29 cellular contexts compared by ENCODE assay signal in genomic region chr9:89880721-89881120, GRCh38.
DNase-seq lines count a peak whose midpoint lies in the region; ATAC-seq, FAIRE-seq and TF ChIP-seq lines count a peak whose summit lies in the region.
"Had no signal": no experiment of that assay in that cellular context is flagged by ENCODE, and none has a peak within 500 bp of the region (broad histone marks: within the 10 kb centered on the region; RNA-seq: fewer than 3 reads in every experiment).

No MANE protein-coding gene starts in this region.

- ATAC-seq in heart left ventricle (no peak), GM18909 (IDR thresholded peaks at IDR 0.05; ENCODE audit: poor library complexity, unreplicated experiment) (no peak)
- ATAC-seq: activated naive CD8-positive, alpha-beta T cell treated with anti-CD3 and anti-CD28 coated beads, Interleukin-2, amount 50 U/mL, for 24 hours; activated T-cell treated with anti-CD3 and anti-CD28 coated beads, Interleukin-2, amount 50 U/mL, for 4 hours; esophagus mucosa; SK-N-SH treated with all-trans-retinoic acid at 6 μM for 48 hours had no signal

- no peak overlapping the region for H2AFZ ChIP-seq in mesenchymal stem cell (ENCODE audit: low read depth, low read length)
- H2AFZ ChIP-seq: parathyroid adenoma had no signal

- H3K9me3 ChIP-seq in right atrium auricular region (no peaks in the 10 kb centered on the region), heart left ventricle (no peaks in the 10 kb centered on the region), mesenchymal stem cell (ENCODE audit: control insufficient read depth, low read length) (no peaks in the 10 kb centered on the region)
- H3K9me3 ChIP-seq: BE2C had no signal

- no peaks in the 10 kb centered on the region for H3K27me3 ChIP-seq in right atrium auricular region
- H3K27me3 ChIP-seq in heart left ventricle = no peaks in the 10 kb centered on the region
- H3K27me3 ChIP-seq in mesenchymal stem cell (ENCODE audit: control insufficient read depth in 1 of 2, insufficient read depth in 1 of 2, low read length in 2 of 2) = peaks cover 0 to 5% of the 10 kb centered on the region in 2 experiments
- H3K27me3 ChIP-seq: BE2C had no signal

- no peak overlapping the region for H3K4me2 ChIP-seq in mesenchymal stem cell (ENCODE audit: low read length, poor library complexity, severe bottlenecking)

- H3K4me1 Mint-ChIP-seq in type B pancreatic cell (ENCODE audit: unreplicated experiment) = peaks cover under 1% of the 10 kb centered on the region
- H3K4me1 Mint-ChIP-seq: activated naive CD8-positive, alpha-beta T cell treated with anti-CD3 and anti-CD28 coated beads, Interleukin-2, amount 50 U/mL, for 24 hours; neural crest cell had no signal

- no peaks in the 10 kb centered on the region for H3K27me3 Mint-ChIP-seq in type B pancreatic cell
- H3K27me3 Mint-ChIP-seq: activated naive CD8-positive, alpha-beta T cell treated with anti-CD3 and anti-CD28 coated beads, Interleukin-2, amount 50 U/mL, for 24 hours had no signal

- no peak overlapping the region for H2BK120ac ChIP-seq in mesenchymal stem cell (ENCODE audit: low read depth, low read length)

- no peaks in the 10 kb centered on the region for H3K9me3 Mint-ChIP-seq in type B pancreatic cell
- H3K9me3 Mint-ChIP-seq: activated naive CD8-positive, alpha-beta T cell treated with anti-CD3 and anti-CD28 coated beads, Interleukin-2, amount 50 U/mL, for 24 hours; activated T-cell treated with anti-CD3 and anti-CD28 coated beads, Interleukin-2, amount 50 U/mL, for 4 hours; neural crest cell; T-helper 1 cell treated with Interleukin-12 subunit alpha and Interleukin-12 subunit beta and Interleukin-4 antibody, amounts not matched to agents 30 μg/mL and 1 μg/mL, for 36 hours had no signal

- H3K4me3 Mint-ChIP-seq in type B pancreatic cell = no peak overlapping the region
- H3K4me3 Mint-ChIP-seq: activated naive CD8-positive, alpha-beta T cell treated with anti-CD3 and anti-CD28 coated beads, Interleukin-2, amount 50 U/mL, for 24 hours; activated T-cell treated with anti-CD3 and anti-CD28 coated beads, Interleukin-2, amount 50 U/mL, for 4 hours; neural crest cell; T-helper 1 cell treated with Interleukin-12 subunit alpha and Interleukin-12 subunit beta and Interleukin-4 antibody, amounts not matched to agents 30 μg/mL and 1 μg/mL, for 36 hours had no signal

- DNase-seq in right atrium auricular region (ENCODE audit: low spot score) (peak; percentile 47), heart left ventricle (no peak), mesenchymal stem cell (no peak), type B pancreatic cell (ENCODE audit: extremely low spot score, unreplicated experiment) (peak; percentile 31), GM12892 (ENCODE audit: insufficient read length) (no peak), middle frontal gyrus (ENCODE audit: extremely low spot score, low spot score) (no peak)
- DNase-seq in activated CD8-positive, alpha-beta memory T cell treated with anti-CD3 and anti-CD28 coated beads, Interleukin-2, amount 50 U/mL, for 48 hours = peak; percentile 42
- DNase-seq: ACHN; activated naive CD8-positive, alpha-beta T cell treated with anti-CD3 and anti-CD28 coated beads, Interleukin-2, amount 50 U/mL, for 24 hours; activated T-cell treated with anti-CD3 and anti-CD28 coated beads, Interleukin-2, amount 50 U/mL, for 4 hours; BE2C; central memory CD4-positive, alpha-beta T cell; dermis blood vessel endothelial cell; HCEC 1CT; NCI-H1417 treated with DMSO at 0.1 percent for 48 hours; NCI-H2029 treated with DMSO at 0.1 percent for 48 hours; NCI-H2227 treated with DMSO at 0.1 percent for 48 hours; NCI-H526; NK-92 treated with Interleukin-12 subunit alpha and Interleukin-12 subunit beta, amount 100 ng/mL, for 24 hours; retina; stimulated activated CD4-positive, alpha-beta T cell treated with anti-CD3 and anti-CD28 coated beads, Interleukin-12 subunit alpha, Interleukin-12 subunit beta, amount 100 ng/mL, for 4 hours; stimulated activated CD4-positive, alpha-beta T cell treated with anti-CD3 and anti-CD28 coated beads, Interleukin-2, amount 100 ng/mL, for 48 hours had no signal

- no peak overlapping the region for H2BK15ac ChIP-seq in mesenchymal stem cell (ENCODE audit: low read depth, poor library complexity, severe bottlenecking)

- H3K36me3 Mint-ChIP-seq in type B pancreatic cell = no peaks in the 10 kb centered on the region

- FAIRE-seq in GM12892 (lab: Jason Lieb, UNC) = no peak
- FAIRE-seq: TTC549 had no signal

- H4K91ac ChIP-seq in mesenchymal stem cell (ENCODE audit: low read length) = peak overlapping the region; percentile 60

- no peak overlapping the region for H3K27ac Mint-ChIP-seq in type B pancreatic cell
- H3K27ac Mint-ChIP-seq: activated naive CD8-positive, alpha-beta T cell treated with anti-CD3 and anti-CD28 coated beads, Interleukin-2, amount 50 U/mL, for 24 hours; T-helper 1 cell treated with Interleukin-12 subunit alpha and Interleukin-12 subunit beta and Interleukin-4 antibody, amounts not matched to agents 30 μg/mL and 1 μg/mL, for 36 hours had no signal

- no peak overlapping the region for H3K23ac ChIP-seq in mesenchymal stem cell (ENCODE audit: low read length in 2 of 2)

- 69 to 88% (median 76%) methylated on average over 5 of the region's 5 CpGs for WGBS in heart left ventricle, 4 donors
- 86% methylated on average over 5 of the region's 5 CpGs for WGBS in mesenchymal stem cell

- peak overlapping the region in 1 of 2 experiments; percentile 34 for H2BK12ac ChIP-seq in mesenchymal stem cell (ENCODE audit: low read length in 2 of 2)

- no peak for TF ChIP-seq POLR2A in heart left ventricle (IDR thresholded peaks at IDR 0.05)
- no peak for TF ChIP-seq POLR2A in GM12892 (IDR thresholded peaks at IDR 0.05; ENCODE audit: low read depth, low read length)

- H4K8ac ChIP-seq in mesenchymal stem cell (ENCODE audit: low read length) = peak overlapping the region; percentile 31

- H3K79me1 ChIP-seq in mesenchymal stem cell (replicated peaks; ENCODE audit: low read length, poor library complexity, severe bottlenecking) = no peaks in the 10 kb centered on the region

- TF ChIP-seq CTCF in right atrium auricular region (IDR thresholded peaks at IDR 0.05) (no peak), heart left ventricle (IDR thresholded peaks at IDR 0.05) (no peak), type B pancreatic cell (conservative IDR thresholded peaks at IDR 0.05) (no peak)

- H3K4ac ChIP-seq in mesenchymal stem cell (ENCODE audit: low read depth in 1 of 2, low read length in 2 of 2) = peak overlapping the region in 1 of 2 experiments; percentile 30

- H3K4me3 ChIP-seq in right atrium auricular region = no peak overlapping the region
- no peak overlapping the region for H3K4me3 ChIP-seq in heart left ventricle
- no peak overlapping the region for H3K4me3 ChIP-seq in mesenchymal stem cell (ENCODE audit: insufficient read depth in 1 of 2, low read depth in 1 of 2, low read length in 2 of 2)

- H3K4me1 ChIP-seq in right atrium auricular region (peaks cover 0 to 50% of the 10 kb centered on the region in 2 donors), heart left ventricle (peaks cover 0 to 53% (median 30%) of the 10 kb centered on the region in 12 donors), mesenchymal stem cell (ENCODE audit: control insufficient read depth, insufficient read depth, low read depth, low read length) (peaks cover 32% of the 10 kb centered on the region)

- H3K18ac ChIP-seq in mesenchymal stem cell (ENCODE audit: low read depth in 1 of 2, low read length in 2 of 2) = peak overlapping the region in 1 of 2 experiments; percentile 13

- H2BK5ac ChIP-seq in mesenchymal stem cell (ENCODE audit: low read depth, low read length, poor library complexity, severe bottlenecking) = no peak overlapping the region

- H3K36me3 ChIP-seq in right atrium auricular region (no peaks in the 10 kb centered on the region), heart left ventricle (no peaks in the 10 kb centered on the region), mesenchymal stem cell (ENCODE audit: control insufficient read depth in 1 of 2, insufficient read depth in 2 of 2, low read depth in 1 of 2, low read length in 2 of 2) (no peaks in the 10 kb centered on the region)
- H3K36me3 ChIP-seq: BE2C had no signal

- intact Hi-C loops in heart left ventricle (cut with DNase I) = no loop called here

- peak overlapping the region in 1 of 2 experiments; percentile 94 for H3K14ac ChIP-seq in mesenchymal stem cell (ENCODE audit: low read length in 2 of 2)

- no peak overlapping the region for H3K9ac ChIP-seq in mesenchymal stem cell (ENCODE audit: low read length)
- H3K9ac ChIP-seq: parathyroid adenoma had no signal

- no peak overlapping the region for H2AK5ac ChIP-seq in mesenchymal stem cell (ENCODE audit: low read length, severe bottlenecking)

- peak overlapping the region; percentile 63 to 97 for H3K27ac ChIP-seq in right atrium auricular region
- peak overlapping the region in 6 of 12 donors; percentile 13 to 95 (median 84) for H3K27ac ChIP-seq in heart left ventricle
- no peak overlapping the region for H3K27ac ChIP-seq in mesenchymal stem cell (ENCODE audit: low read length, poor library complexity, severe bottlenecking)
- H3K27ac ChIP-seq: parathyroid adenoma had no signal

Comparison
In these comparisons a context has a peak if more than half of its experiments do, and no peak if none do; other contexts are left out.
1. DNase-seq: peak in right atrium auricular region (single experiment), activated CD8-positive, alpha-beta memory T cell treated with anti-CD3 and anti-CD28 coated beads, Interleukin-2, amount 50 U/mL, for 48 hours (single experiment) and type B pancreatic cell (single experiment); none in heart left ventricle (0 of 5), mesenchymal stem cell (single experiment), GM12892 (single experiment) and middle frontal gyrus (single experiment).